In genomic region chr9:124759327-124759726, GRCh38 we compare ENCODE assay signal across 31 cellular contexts. TPM values are rescaled to one million over a fixed set of nuclear protein-coding genes. Genes with fewer than 3 reads are reported as not detected.
DNase-seq lines count a peak whose midpoint lies in the region; ATAC-seq and TF ChIP-seq lines count a peak whose summit lies in the region.
"Had no signal": no experiment of that assay in that cellular context is flagged by ENCODE, and none has a peak within 500 bp of the region (broad histone marks: within the 10 kb centered on the region; RNA-seq: fewer than 3 reads in every experiment).

No MANE protein-coding gene starts in this region.

- no peak overlapping the region for H2AFZ ChIP-seq in SK-N-SH (ENCODE audit: low read depth)
- H2AFZ ChIP-seq: parathyroid adenoma had no signal

- POLR2A ChIA-PET in SK-N-SH (lab: Yijun Ruan, JAX) = no interaction called here

- H3K4me3 ChIP-seq in SK-N-SH (ENCODE audit: low read depth in 2 of 2, low read length in 1 of 2) = no peak overlapping the region
- peak overlapping the region; percentile 72 for H3K4me3 ChIP-seq in SK-N-MC
- H3K4me3 ChIP-seq in left lung = no peak overlapping the region
- H3K4me3 ChIP-seq: gastroesophageal sphincter, MG63, SJCRH30, upper lobe of right lung had no signal

- TF ChIP-seq EP300 in SK-N-SH (IDR thresholded peaks at IDR 0.05; ENCODE audit: borderline replicate concordance in 1 of 2, low read depth in 1 of 2, low read length in 1 of 2) = no peak

- peak overlapping the region; percentile 52 for H3K27ac Mint-ChIP-seq in type B pancreatic cell
- H3K27ac Mint-ChIP-seq in activated naive CD4-positive, alpha-beta T cell treated with anti-CD3 and anti-CD28 coated beads for 36 hours = no peak overlapping the region
- H3K27ac Mint-ChIP-seq: activated CD8-positive, alpha-beta T cell treated with anti-CD3 and anti-CD28 coated beads for 36 hours; activated naive CD8-positive, alpha-beta T cell; activated T-helper 17 cell treated with anti-CD3 and anti-CD28 coated beads, Interleukin-2, amount 50 U/mL, for 72 hours; CD4-positive, alpha-beta T cell; natural killer cell treated with Interleukin-12 subunit alpha and Interleukin-12 subunit beta and Interleukin-15 and Interleukin-18, amount 100 ng/mL, for 72 hours had no signal

- peaks cover 7% of the 10 kb centered on the region for H3K27me3 Mint-ChIP-seq in type B pancreatic cell
- peaks cover 63% of the 10 kb centered on the region for H3K27me3 Mint-ChIP-seq in activated naive CD4-positive, alpha-beta T cell treated with anti-CD3 and anti-CD28 coated beads for 36 hours (ENCODE audit: low read depth)

- CTCF ChIA-PET in SK-N-SH (lab: Yijun Ruan, JAX) = interaction anchor here (0.8 to 10.3 kb wide), 7 partner anchors 15 to 222 kb away, joined by 3 to 78 read pairs (median 7); partner anchors contain the start of genes NR6A1, OLFML2A and WDR38
- CTCF ChIA-PET in activated naive CD4-positive, alpha-beta T cell treated with anti-CD3 and anti-CD28 coated beads for 36 hours (lab: Charles Lee) = interaction anchor here (0.8 to 1.2 kb wide), 2 partner anchors 10 to 33 kb away, joined by 3 read pairs; no protein-coding TSS in a partner anchor

- H3F3A ChIP-seq in SK-N-SH (replicated peaks; ENCODE audit: insufficient read depth) = peaks cover 4% of the 10 kb centered on the region

- TF ChIP-seq RAD21 in SK-N-SH (IDR thresholded peaks at IDR 0.05; ENCODE audit: low read length) = no peak

- H3K27me3 ChIP-seq in SK-N-SH (ENCODE audit: insufficient read depth) = no peaks in the 10 kb centered on the region
- peaks cover 19 to 63% of the 10 kb centered on the region in 2 donors for H3K27me3 ChIP-seq in left lung
- H3K27me3 ChIP-seq: MG63, SJCRH30 had no signal

- 100% methylated on average over 2 of the region's 2 CpGs for WGBS in SK-N-SH (ENCODE audit: low lambda C conversion rate)

- no peak for ATAC-seq in SK-N-SH treated with all-trans-retinoic acid at 6 μM for 48 hours
- ATAC-seq in left lung = peak; percentile 17
- no peak for ATAC-seq in GM19452 (IDR thresholded peaks at IDR 0.05; ENCODE audit: unreplicated experiment)
- no peak for ATAC-seq in GM18502 (IDR thresholded peaks at IDR 0.05; ENCODE audit: poor library complexity, unreplicated experiment)
- ATAC-seq: activated CD8-positive, alpha-beta T cell treated with anti-CD3 and anti-CD28 coated beads for 36 hours; activated T-helper 17 cell treated with anti-CD3 and anti-CD28 coated beads, Interleukin-2, amount 50 U/mL, for 72 hours; gastroesophageal sphincter; left ventricle myocardium superior; natural killer cell treated with Interleukin-12 subunit alpha and Interleukin-12 subunit beta and Interleukin-15 and Interleukin-18, amount 100 ng/mL, for 72 hours; right cardiac atrium; upper lobe of right lung had no signal

- peaks cover 54% of the 10 kb centered on the region for H3K4me1 Mint-ChIP-seq in type B pancreatic cell (ENCODE audit: unreplicated experiment)
- H3K4me1 Mint-ChIP-seq in activated naive CD4-positive, alpha-beta T cell treated with anti-CD3 and anti-CD28 coated beads for 36 hours (ENCODE audit: low read depth) = peaks cover 16% of the 10 kb centered on the region

- H3K9ac ChIP-seq in SK-N-SH (no peak overlapping the region), SK-N-MC (ENCODE audit: insufficient read length) (no peak overlapping the region)
- H3K9ac ChIP-seq: parathyroid adenoma had no signal

- H3K4me2 ChIP-seq in SK-N-SH = 0 out of 2 replicates have a peak overlapping the region, but pooled peaks have one; percentile 35

- no peaks in the 10 kb centered on the region for H3K9me3 Mint-ChIP-seq in type B pancreatic cell
- H3K9me3 Mint-ChIP-seq in activated naive CD4-positive, alpha-beta T cell treated with anti-CD3 and anti-CD28 coated beads for 36 hours = no peaks in the 10 kb centered on the region
- H3K9me3 Mint-ChIP-seq: activated CD8-positive, alpha-beta T cell treated with anti-CD3 and anti-CD28 coated beads for 36 hours; activated T-helper 17 cell treated with anti-CD3 and anti-CD28 coated beads, Interleukin-2, amount 50 U/mL, for 72 hours; CD4-positive, alpha-beta T cell; natural killer cell treated with Interleukin-12 subunit alpha and Interleukin-12 subunit beta and Interleukin-15 and Interleukin-18, amount 100 ng/mL, for 72 hours had no signal

- H3K79me2 ChIP-seq in SK-N-SH (ENCODE audit: insufficient read depth) = peaks cover 68% of the 10 kb centered on the region

- H3K36me3 ChIP-seq in SK-N-SH (replicated peaks in 1 of 2; ENCODE audit: control insufficient read depth in 1 of 2, insufficient read depth in 2 of 2, low read length in 1 of 2) (no peaks in the 10 kb centered on the region), SK-N-MC (ENCODE audit: insufficient read depth, low read length) (no peaks in the 10 kb centered on the region), left lung (no peaks in the 10 kb centered on the region)
- H3K36me3 ChIP-seq: gastroesophageal sphincter, MG63, SJCRH30, upper lobe of right lung had no signal

- H3K9me3 ChIP-seq in SK-N-SH = no peaks in the 10 kb centered on the region
- H3K9me3 ChIP-seq in SK-N-MC (ENCODE audit: low read depth, low read length) = no peaks in the 10 kb centered on the region
- H3K9me3 ChIP-seq in left lung = no peaks in the 10 kb centered on the region
- H3K9me3 ChIP-seq: gastroesophageal sphincter, MG63, SJCRH30, upper lobe of right lung had no signal

- no peaks in the 10 kb centered on the region for H4K20me1 ChIP-seq in SK-N-SH (ENCODE audit: insufficient read depth)

- intact Hi-C loops in left lung (cut with DNase I) = no loop called here
- intact Hi-C loops in activated naive CD4-positive, alpha-beta T cell treated with anti-CD3 and anti-CD28 coated beads for 36 hours (cut with micrococcal nuclease) = no loop called here

- H3K36me3 Mint-ChIP-seq in type B pancreatic cell = no peaks in the 10 kb centered on the region
- H3K36me3 Mint-ChIP-seq in activated naive CD4-positive, alpha-beta T cell treated with anti-CD3 and anti-CD28 coated beads for 36 hours (ENCODE audit: low read depth) = no peaks in the 10 kb centered on the region
- H3K36me3 Mint-ChIP-seq: activated naive CD8-positive, alpha-beta T cell; natural killer cell treated with Interleukin-12 subunit alpha and Interleukin-12 subunit beta and Interleukin-15 and Interleukin-18, amount 100 ng/mL, for 72 hours had no signal

- H3K4me1 ChIP-seq in SK-N-SH (ENCODE audit: control insufficient read depth in 1 of 2, insufficient read depth in 2 of 2, low read depth in 1 of 2, low read length in 1 of 2) (peaks cover 4 to 44% of the 10 kb centered on the region in 2 experiments), left lung (peaks cover 5 to 32% of the 10 kb centered on the region in 2 donors)
- H3K4me1 ChIP-seq: parathyroid adenoma, upper lobe of right lung had no signal

- no peak overlapping the region for H3K4me3 Mint-ChIP-seq in type B pancreatic cell
- no peak overlapping the region for H3K4me3 Mint-ChIP-seq in activated naive CD4-positive, alpha-beta T cell treated with anti-CD3 and anti-CD28 coated beads for 36 hours
- H3K4me3 Mint-ChIP-seq: activated CD8-positive, alpha-beta T cell treated with anti-CD3 and anti-CD28 coated beads for 36 hours; activated naive CD8-positive, alpha-beta T cell; activated T-helper 17 cell treated with anti-CD3 and anti-CD28 coated beads, Interleukin-2, amount 50 U/mL, for 72 hours; CD4-positive, alpha-beta T cell; natural killer cell treated with Interleukin-12 subunit alpha and Interleukin-12 subunit beta and Interleukin-15 and Interleukin-18, amount 100 ng/mL, for 72 hours had no signal

- H3K27ac ChIP-seq in SK-N-SH (ENCODE audit: low read depth in 2 of 2, low read length in 1 of 2) (no peak overlapping the region), SK-N-MC (peak overlapping the region; percentile 78), left lung (peak overlapping the region in 1 of 2 donors; percentile 74)
- H3K27ac ChIP-seq: 22Rv1, gastroesophageal sphincter, parathyroid adenoma, SJCRH30, upper lobe of right lung had no signal

- no peaks in the 10 kb centered on the region for H3K9me2 ChIP-seq in SK-N-SH

- DNase-seq in SK-N-SH = no peak
- DNase-seq in SK-N-MC (ENCODE audit: low read depth, low spot score) = no peak
- no peak for DNase-seq in left lung
- DNase-seq in type B pancreatic cell (ENCODE audit: extremely low spot score, unreplicated experiment) = no peak
- DNase-seq in activated naive CD4-positive, alpha-beta T cell treated with anti-CD3 and anti-CD28 coated beads for 36 hours = no peak
- DNase-seq: activated CD4-positive, alpha-beta T cell treated with anti-CD3 and anti-CD28 coated beads for 1 hour; activated CD8-positive, alpha-beta T cell treated with anti-CD3 and anti-CD28 coated beads for 36 hours; aorta; caudate nucleus; CD4-positive, alpha-beta T cell; GOT3; KG1; left ventricle myocardium superior; MG63; NCI-H2081; NCI-H226; NCI-H69; right cardiac atrium; SJCRH30; stimulated activated CD4-positive, alpha-beta T cell treated with anti-CD3 and anti-CD28 coated beads, Interleukin-2, amount 100 ng/mL, for 48 hours; upper lobe of right lung had no signal

- TF ChIP-seq CTCF in SK-N-SH (IDR thresholded peaks at IDR 0.05) (no peak), left lung (IDR thresholded peaks at IDR 0.05) (no peak), type B pancreatic cell (conservative IDR thresholded peaks at IDR 0.05) (no peak)

TF ChIP-seq in SK-N-SH treated with all-trans-retinoic acid at 6 μM for 48 hours, 23 proteins besides CTCF, POLR2A, EP300 and RAD21 (continues in another document):
- TF ChIP-seq RARB (CRISPR knock-in tag; IDR thresholded peaks at IDR 0.05) = no peak

RNA-seq across cellular contexts. Expression of gene NR6A1, which starts 11.8 kb away (rescaled TPM):
- 1.2 and 1.4 TPM in 2 replicates for polyA plus RNA-seq in SK-N-SH (2012; rRNA removed)
- polyA plus RNA-seq in SK-N-SH (2012; cell fraction: cytosol; rRNA removed) = 0.63 and 1.1 TPM in 2 replicates
- polyA plus RNA-seq in SK-N-SH (2012; cell fraction: nucleus; rRNA removed) = 5.8 and 7.7 TPM in 2 replicates
- total RNA-seq in left lung (1 to 10 TPM; 2.9 to 4.1 TPM), type B pancreatic cell (ENCODE audit: low replicate concordance) (6.5 and 10.0 TPM in 2 replicates)
- total RNA-seq in activated naive CD4-positive, alpha-beta T cell treated with anti-CD3 and anti-CD28 coated beads for 36 hours = 1 to 10 TPM; 1.8 TPM
- total RNA-seq: CD4-positive, alpha-beta T cell had no signal

RNA-seq across cellular contexts. Expression of gene OLFML2A, which starts 17.6 kb away (rescaled TPM):
- polyA plus RNA-seq in SK-N-SH (2012; rRNA removed) = 4.8 and 7.7 TPM in 2 replicates
- polyA plus RNA-seq in SK-N-SH (2012; cell fraction: cytosol; rRNA removed) = 4.7 and 6.5 TPM in 2 replicates
- 4.8 and 5.3 TPM in 2 replicates for polyA plus RNA-seq in SK-N-SH (2012; cell fraction: nucleus; rRNA removed)
- 10 to 100 TPM; 10.5 to 10.8 TPM for total RNA-seq in left lung
- total RNA-seq in type B pancreatic cell (ENCODE audit: low replicate concordance) = 6.3 and 10.8 TPM in 2 replicates
- not detected for total RNA-seq in activated naive CD4-positive, alpha-beta T cell treated with anti-CD3 and anti-CD28 coated beads for 36 hours
- total RNA-seq: activated CD8-positive, alpha-beta T cell treated with anti-CD3 and anti-CD28 coated beads for 36 hours; activated T-helper 17 cell treated with anti-CD3 and anti-CD28 coated beads, Interleukin-2, amount 50 U/mL, for 72 hours; CD4-positive, alpha-beta T cell; HT-29; natural killer cell treated with Interleukin-12 subunit alpha and Interleukin-12 subunit beta and Interleukin-15 and Interleukin-18, amount 100 ng/mL, for 72 hours had no signal
